ENCODE assay signal across 14 cellular contexts in genomic region chr10:29957887-29958330, GRCh38.
A peak's percentile ranks its signal among the peaks of the same experiment; 100 is the strongest.
DNase-seq lines count a peak whose midpoint lies in the region; ATAC-seq and TF ChIP-seq lines count a peak whose summit lies in the region.
"Had no signal": no experiment of that assay in that cellular context is flagged by ENCODE, and none has a peak within 500 bp of the region (broad histone marks: within the 10 kb centered on the region; RNA-seq: fewer than 3 reads in every experiment).

No MANE protein-coding gene starts in this region.

- H3K9me3 ChIP-seq in tibial artery: no peaks in the 10 kb centered on the region

- ATAC-seq in GM21526 (IDR thresholded peaks at IDR 0.05; ENCODE audit: low FRiP score, unreplicated experiment): no peak
- ATAC-seq: left colon had no signal

- peak; percentile 11 for DNase-seq in DMS 273 (lab: John Stamatoyannopoulos, UW; ENCODE audit: unreplicated experiment)
- no peak for DNase-seq in DMS 273 treated with DMSO at 0.1 percent for 48 hours (lab: John Stamatoyannopoulos, UW)
- peak; percentile 89 for DNase-seq in astrocyte of the hippocampus (ENCODE audit: low read depth, low spot score)
- peak; percentile 91 for DNase-seq in kidney glomerular epithelial cell (lab: John Stamatoyannopoulos, UW)
- peak; percentile 76 to 95 for DNase-seq in tibial artery
- no peak for DNase-seq in stimulated activated CD4-positive, alpha-beta T cell treated with anti-CD3 and anti-CD28 coated beads, Interleukin-4, amount 100 ng/mL, for 1 hour
- DNase-seq in OCI-M1 (lab: John Stamatoyannopoulos, UW): no peak
- DNase-seq: dorsolateral prefrontal cortex; left colon; NCI-H1417 treated with DMSO at 0.1 percent for 48 hours; stimulated activated CD4-positive, alpha-beta T cell treated with anti-CD3 and anti-CD28 coated beads, Interleukin-12 subunit alpha, Interleukin-12 subunit beta, amount 100 ng/mL, for 4 hours had no signal

- H3K27me3 ChIP-seq in tibial artery: no peaks in the 10 kb centered on the region

- no peaks in the 10 kb centered on the region for H3K36me3 ChIP-seq in tibial artery

- TF ChIP-seq CTCF in tibial artery (IDR thresholded peaks at IDR 0.05): no peak

- intact Hi-C loops in tibial artery (cut with DNase I; ENCODE audit: low total_unique reads): no loop called here

- peaks cover 0 to 58% (median 29%) of the 10 kb centered on the region in 4 donors for H3K4me1 ChIP-seq in tibial artery

- H3K4me3 ChIP-seq in tibial artery: no peak overlapping the region
- H3K4me3 ChIP-seq: dorsolateral prefrontal cortex, SK-N-MC had no signal

- peak overlapping the region; percentile 66 to 69 for H3K27ac ChIP-seq in tibial artery
- H3K27ac ChIP-seq: 22Rv1, SK-N-MC had no signal

Comparison
In these comparisons a context has a peak if more than half of its experiments do, and no peak if none do; other contexts are left out.
1. DNase-seq: peak in DMS 273 (single experiment), astrocyte of the hippocampus (single experiment), kidney glomerular epithelial cell (single experiment) and tibial artery (2 of 2); none in DMS 273 treated with DMSO at 0.1 percent for 48 hours (single experiment), stimulated activated CD4-positive, alpha-beta T cell treated with anti-CD3 and anti-CD28 coated beads, Interleukin-4, amount 100 ng/mL, for 1 hour (single experiment) and OCI-M1 (single experiment).